17 cellular contexts compared by ENCODE assay signal in the genomic region with DNA sequence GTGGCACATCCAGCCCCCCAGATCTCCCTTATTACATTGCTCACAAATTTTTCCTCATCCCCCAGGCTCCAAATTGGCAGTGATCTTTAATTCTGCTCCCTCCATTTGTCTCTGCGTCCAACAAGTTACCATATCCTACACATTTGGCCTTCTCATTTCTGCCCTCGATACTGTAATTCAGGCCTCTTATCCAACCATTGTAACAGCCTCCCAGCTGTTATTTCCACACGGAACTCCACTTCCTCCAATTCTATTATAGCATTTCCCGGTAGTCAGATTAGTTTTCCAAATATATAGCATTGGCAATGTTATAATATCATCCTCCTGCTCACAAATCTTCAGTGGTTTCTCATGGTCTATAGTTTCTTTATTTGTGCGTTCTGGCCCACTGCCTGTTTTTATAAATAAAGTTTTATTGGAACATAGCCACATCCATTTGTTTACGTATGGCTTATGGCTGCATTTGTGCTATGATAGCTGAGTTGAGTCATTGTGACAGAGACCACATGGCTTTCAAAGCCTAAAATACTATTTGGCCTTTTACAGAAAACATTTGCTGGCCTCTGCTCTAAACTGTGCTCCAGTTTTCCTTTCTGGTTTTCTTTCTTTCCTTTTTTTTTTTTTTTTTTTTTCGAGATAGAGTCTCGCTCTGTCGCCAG.
DNase-seq lines count a peak whose midpoint lies in the region; ATAC-seq, FAIRE-seq and TF ChIP-seq lines count a peak whose summit lies in the region.
"Had no signal": no experiment of that assay in that cellular context is flagged by ENCODE, and none has a peak within 500 bp of the region (broad histone marks: within the 10 kb centered on the region; RNA-seq: fewer than 3 reads in every experiment).

No MANE protein-coding gene starts in this region.

- POLR2A ChIA-PET in activated CD4-positive, alpha-beta memory T cell treated with anti-CD3 and anti-CD28 coated beads, Interleukin-2, amount 10 ng/mL, durations not matched to agents 7 days and 5 days (lab: Charles Lee), result no interaction called here

- no peaks in the 10 kb centered on the region for H3K79me2 ChIP-seq in osteoblast (ENCODE audit: insufficient read depth, low read length)

- ATAC-seq in mucosa of descending colon, result no peak
- ATAC-seq: esophagus mucosa had no signal

- FAIRE-seq in kidney (lab: Jason Lieb, UNC), result no peak
- FAIRE-seq: bronchial epithelial cell had no signal

- no peaks in the 10 kb centered on the region for H3K27me3 ChIP-seq in osteoblast (ENCODE audit: insufficient read depth, low read length)

- intact Hi-C loops in kidney (cut with DNase I), result no loop called here
- intact Hi-C loops in mucosa of descending colon (cut with DNase I, micrococcal nuclease), result no loop called here

- H3K9me3 ChIP-seq in osteoblast (ENCODE audit: low read depth, low read length) (no peaks in the 10 kb centered on the region), kidney (ENCODE audit: control insufficient read depth in 1 of 2, low read length in 2 of 2) (peaks cover 0 to 4% of the 10 kb centered on the region in 2 donors), mucosa of descending colon (no peaks in the 10 kb centered on the region)

- H2AFZ ChIP-seq in osteoblast (ENCODE audit: low read length), result peak overlapping the region; percentile 86

- H3K9ac ChIP-seq in kidney (ENCODE audit: low read length in 2 of 2), result no peak overlapping the region

- DNase-seq in RPMI7951 (ENCODE audit: low read depth) (peak; percentile 71), fibroblast of mammary gland (ENCODE audit: low read depth) (peak; percentile 79), osteoblast (ENCODE audit: insufficient read length, low spot score, missing footprints) (no peak), kidney (no peak), mucosa of descending colon (no peak)
- DNase-seq in activated CD4-positive, alpha-beta memory T cell treated with anti-CD3 and anti-CD28 coated beads, Interleukin-2, amount 10 ng/mL, durations not matched to agents 7 days and 5 days, result no peak
- DNase-seq in effector CD4-positive, alpha-beta T cell, result no peak
- DNase-seq: NCI-H2171, PC-9, T-helper 2 cell had no signal

- H4K20me1 ChIP-seq in osteoblast (ENCODE audit: insufficient read depth, low read length), result no peaks in the 10 kb centered on the region

- peak overlapping the region; percentile 67 for H3K4me2 ChIP-seq in osteoblast (ENCODE audit: insufficient read depth, low read length)
- H3K4me2 ChIP-seq: PC-9 had no signal

- no peak overlapping the region for H3K27ac Mint-ChIP-seq in activated CD4-positive, alpha-beta memory T cell treated with anti-CD3 and anti-CD28 coated beads, Interleukin-2, amount 10 ng/mL, durations not matched to agents 7 days and 5 days
- H3K27ac Mint-ChIP-seq: activated CD4-positive, alpha-beta T cell treated with anti-CD3 and anti-CD28 coated beads, Interleukin-2, amount 10 ng/mL, durations not matched to agents 24 days and 14 days; activated T-helper 2 cell treated with anti-CD3 and anti-CD28 coated beads, Interferon-gamma antibody, Interleukin-2, Interleukin-4, amounts not matched to agents 10 μg/mL and 5 μg/mL and 100 μg/mL, durations not matched to agents 14 hours and 24 hours and 36 hours; B cell had no signal

- no peak overlapping the region for H3K4me3 ChIP-seq in fibroblast of mammary gland (ENCODE audit: control insufficient read depth, low read depth, low read length)
- H3K4me3 ChIP-seq in osteoblast (ENCODE audit: insufficient read depth, low read length), result no peak overlapping the region
- H3K4me3 ChIP-seq in kidney (ENCODE audit: low read length in 2 of 2), result no peak overlapping the region
- no peak overlapping the region for H3K4me3 ChIP-seq in mucosa of descending colon
- H3K4me3 ChIP-seq: PC-9 had no signal

- no peaks in the 10 kb centered on the region for H3K36me3 ChIP-seq in osteoblast (ENCODE audit: insufficient read depth, low read length)
- H3K36me3 ChIP-seq in kidney (ENCODE audit: control insufficient read depth in 1 of 2, insufficient read depth in 2 of 2, low read length in 2 of 2), result no peaks in the 10 kb centered on the region
- no peaks in the 10 kb centered on the region for H3K36me3 ChIP-seq in mucosa of descending colon (ENCODE audit: low read depth)

- no peaks in the 10 kb centered on the region for H3K36me3 Mint-ChIP-seq in activated CD4-positive, alpha-beta memory T cell treated with anti-CD3 and anti-CD28 coated beads, Interleukin-2, amount 10 ng/mL, durations not matched to agents 7 days and 5 days (ENCODE audit: low read depth)

- peak overlapping the region; percentile 52 for H3K27ac ChIP-seq in C4-2B
- peak overlapping the region; percentile 33 for H3K27ac ChIP-seq in osteoblast (ENCODE audit: low read depth, low read length)
- H3K27ac ChIP-seq in kidney (ENCODE audit: low read depth in 2 of 2, low read length in 2 of 2), result no peak overlapping the region
- H3K27ac ChIP-seq: PC-9 had no signal

- H3K4me3 Mint-ChIP-seq in activated CD4-positive, alpha-beta memory T cell treated with anti-CD3 and anti-CD28 coated beads, Interleukin-2, amount 10 ng/mL, durations not matched to agents 7 days and 5 days, result no peak overlapping the region
- H3K4me3 Mint-ChIP-seq: activated CD4-positive, alpha-beta T cell treated with anti-CD3 and anti-CD28 coated beads, Interleukin-2, amount 10 ng/mL, durations not matched to agents 24 days and 14 days; B cell; neural crest cell had no signal

- H3K9me3 Mint-ChIP-seq in activated CD4-positive, alpha-beta memory T cell treated with anti-CD3 and anti-CD28 coated beads, Interleukin-2, amount 10 ng/mL, durations not matched to agents 7 days and 5 days, result peaks cover 2% of the 10 kb centered on the region

- H3K27me3 Mint-ChIP-seq in activated CD4-positive, alpha-beta memory T cell treated with anti-CD3 and anti-CD28 coated beads, Interleukin-2, amount 10 ng/mL, durations not matched to agents 7 days and 5 days, result peaks cover 11% of the 10 kb centered on the region
- H3K27me3 Mint-ChIP-seq: B cell had no signal

- TF ChIP-seq CTCF in C4-2B (conservative IDR thresholded peaks at IDR 0.05) (no peak), fibroblast of mammary gland (conservative IDR thresholded peaks at IDR 0.05; ENCODE audit: control insufficient read depth, insufficient read depth, low read depth, low read length) (no peak), osteoblast (IDR thresholded peaks at IDR 0.05; ENCODE audit: extremely low read depth, low read depth, low read length) (no peak), kidney (IDR thresholded peaks at IDR 0.05; ENCODE audit: borderline replicate concordance, extremely low read depth, insufficient read depth) (no peak), mucosa of descending colon (IDR thresholded peaks at IDR 0.05) (no peak)

- H3K4me1 Mint-ChIP-seq in activated CD4-positive, alpha-beta memory T cell treated with anti-CD3 and anti-CD28 coated beads, Interleukin-2, amount 10 ng/mL, durations not matched to agents 7 days and 5 days, result no peaks in the 10 kb centered on the region
- H3K4me1 Mint-ChIP-seq: activated CD4-positive, alpha-beta T cell treated with anti-CD3 and anti-CD28 coated beads, Interleukin-2, amount 10 ng/mL, durations not matched to agents 24 days and 14 days; B cell had no signal

- CTCF ChIA-PET in activated CD4-positive, alpha-beta memory T cell treated with anti-CD3 and anti-CD28 coated beads, Interleukin-2, amount 10 ng/mL, durations not matched to agents 7 days and 5 days (lab: Charles Lee), result no interaction called here

- H3K4me1 ChIP-seq in osteoblast (ENCODE audit: insufficient read depth, low read length), result peaks cover 14% of the 10 kb centered on the region
- H3K4me1 ChIP-seq in kidney (ENCODE audit: control insufficient read depth in 1 of 2, insufficient read depth in 1 of 2, low read depth in 1 of 2, low read length in 2 of 2), result peaks cover 0 to 4% of the 10 kb centered on the region in 2 donors
- H3K4me1 ChIP-seq in mucosa of descending colon (ENCODE audit: low read depth), result no peaks in the 10 kb centered on the region

Comparison
In these comparisons a context has a peak if more than half of its experiments do, and no peak if none do; other contexts are left out.
1. H3K27ac ChIP-seq: peak in C4-2B (single experiment) and osteoblast (single experiment); none in kidney (0 of 2).
2. DNase-seq: peak in RPMI7951 (single experiment) and fibroblast of mammary gland (single experiment); none in osteoblast (single experiment), kidney (single experiment), activated CD4-positive, alpha-beta memory T cell treated with anti-CD3 and anti-CD28 coated beads, Interleukin-2, amount 10 ng/mL, durations not matched to agents 7 days and 5 days (single experiment), mucosa of descending colon (0 of 3) and effector CD4-positive, alpha-beta T cell (single experiment).